Comparison of ENCODE assay signal across 18 cellular contexts in the genomic region with DNA sequence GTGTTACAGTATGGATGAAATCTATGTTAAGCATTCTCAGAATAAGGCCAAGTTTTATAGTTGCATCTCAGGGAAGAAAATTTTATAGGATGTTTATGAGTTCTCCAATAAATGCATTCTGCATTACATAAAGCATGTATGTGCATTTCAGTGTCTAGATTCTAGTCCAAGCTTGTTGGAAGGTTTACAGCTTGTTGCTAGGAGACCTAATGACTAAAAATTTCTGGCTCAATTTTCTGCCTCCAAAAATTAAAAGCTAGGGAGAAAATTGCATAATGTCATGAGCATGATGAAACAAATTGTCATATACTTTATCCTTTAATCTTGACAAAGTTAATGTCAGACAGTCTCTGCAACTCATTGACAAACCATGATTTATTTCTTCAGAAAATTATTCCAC.
A peak's percentile ranks its signal among the peaks of the same experiment; 100 is the strongest.
DNase-seq lines count a peak whose midpoint lies in the region; ATAC-seq, FAIRE-seq and TF ChIP-seq lines count a peak whose summit lies in the region.
"Had no signal": no experiment of that assay in that cellular context is flagged by ENCODE, and none has a peak within 500 bp of the region (broad histone marks: within the 10 kb centered on the region; RNA-seq: fewer than 3 reads in every experiment).

No MANE protein-coding gene starts in this region.

- CTCF ChIA-PET in HEK293 (lab: Yijun Ruan, JAX) = interaction anchor here (0.6 to 1.8 kb wide), 6 partner anchors 10 to 260 kb away, joined by 3 to 10 read pairs (median 4); no protein-coding TSS in a partner anchor

- TF ChIP-seq CTCF in HEK293 (tag by site-specific recombination; IDR thresholded peaks at IDR 0.05) = no peak

- no peaks in the 10 kb centered on the region for H3K36me3 ChIP-seq in HEK293 (ENCODE audit: control insufficient read depth in 2 of 2, insufficient read depth in 1 of 2, low read length in 2 of 2)
- H3K36me3 ChIP-seq: heart right ventricle, pancreas had no signal

- peak; percentile 47 for DNase-seq in AG08395 (ENCODE audit: low spot score)
- peak; percentile 38 for DNase-seq in amniotic stem cell (lab: John Stamatoyannopoulos, UW)
- peak; percentile 6 for DNase-seq in hepatic stellate cell (ENCODE audit: low spot score)
- no peak for DNase-seq in HuH-7.5 (ENCODE audit: low spot score)
- no peak for DNase-seq in NAMALWA (ENCODE audit: low spot score)
- no peak for DNase-seq in RCC 7860 (ENCODE audit: low spot score)
- DNase-seq: activated CD8-positive, alpha-beta T cell treated with anti-CD3 and anti-CD28 coated beads for 36 hours; activated naive CD4-positive, alpha-beta T cell treated with anti-CD3 and anti-CD28 coated beads for 36 hours; dorsolateral prefrontal cortex; GOT3; heart right ventricle; mesendoderm; NCI-H187; pancreas; stimulated activated CD4-positive, alpha-beta T cell treated with anti-CD3 and anti-CD28 coated beads, Interleukin-2, amount 100 ng/mL, for 24 hours; stimulated activated naive B cell treated with anti-CD40 and anti-IgM and Interleukin-4, amounts not matched to agents 10 μg/mL and 1 μg/mL and 100 μg/mL, for 72 hours had no signal

- H3K27ac ChIP-seq in HEK293 (ENCODE audit: extremely low read depth, low read depth, low read length) = no peak overlapping the region
- H3K27ac ChIP-seq: heart right ventricle, pancreas had no signal

- ATAC-seq in GM21423 (IDR thresholded peaks at IDR 0.05; ENCODE audit: unreplicated experiment) = no peak
- ATAC-seq: activated CD8-positive, alpha-beta T cell treated with anti-CD3 and anti-CD28 coated beads for 36 hours; heart right ventricle; stimulated activated naive B cell treated with anti-CD40 and anti-IgM and Interleukin-4, amounts not matched to agents 10 μg/mL and 1 μg/mL and 100 μg/mL, for 72 hours had no signal

- H3K4me3 ChIP-seq in HEK293 (ENCODE audit: low read depth, low read length) = no peak overlapping the region
- H3K4me3 ChIP-seq: dorsolateral prefrontal cortex, heart right ventricle, pancreas had no signal

- H3K4me1 ChIP-seq in HEK293 (ENCODE audit: control insufficient read depth, insufficient read depth, low read length) = no peaks in the 10 kb centered on the region
- H3K4me1 ChIP-seq: pancreas had no signal

- POLR2A ChIA-PET in HEK293 (lab: Yijun Ruan, JAX) = no interaction called here

- FAIRE-seq in RCC 7860 (lab: Jason Lieb, UNC) = no peak

- H3K9me3 ChIP-seq in HEK293 (ENCODE audit: control insufficient read depth, insufficient read depth, low read depth, low read length) = no peaks in the 10 kb centered on the region
- H3K9me3 ChIP-seq: heart right ventricle, pancreas had no signal

TF ChIP-seq in HEK293, 187 proteins besides CTCF, POLR2A, EP300 and RAD21:
- TF ChIP-seq KLF10 (tag by site-specific recombination; IDR thresholded peaks at IDR 0.05) (no peak), ZNF623 (tag by site-specific recombination; IDR thresholded peaks at IDR 0.05) (no peak), SALL2 (tag by site-specific recombination; IDR thresholded peaks at IDR 0.05; ENCODE audit: borderline replicate concordance) (no peak), ZNF169 (tag by site-specific recombination; IDR thresholded peaks at IDR 0.05) (no peak), ZEB2 (tag by site-specific recombination; IDR thresholded peaks at IDR 0.05) (peak; percentile 33; the same call in 1 of the 2 replicates), ZNF664 (tag by site-specific recombination; IDR thresholded peaks at IDR 0.05) (0 out of 2 replicates have a peak, but pooled peaks have one; percentile 6), FEZF1 (tag by site-specific recombination; IDR thresholded peaks at IDR 0.05) (0 out of 2 replicates have a peak, but pooled peaks have one; percentile 15)
- TF ChIP-seq, protein P1, sequence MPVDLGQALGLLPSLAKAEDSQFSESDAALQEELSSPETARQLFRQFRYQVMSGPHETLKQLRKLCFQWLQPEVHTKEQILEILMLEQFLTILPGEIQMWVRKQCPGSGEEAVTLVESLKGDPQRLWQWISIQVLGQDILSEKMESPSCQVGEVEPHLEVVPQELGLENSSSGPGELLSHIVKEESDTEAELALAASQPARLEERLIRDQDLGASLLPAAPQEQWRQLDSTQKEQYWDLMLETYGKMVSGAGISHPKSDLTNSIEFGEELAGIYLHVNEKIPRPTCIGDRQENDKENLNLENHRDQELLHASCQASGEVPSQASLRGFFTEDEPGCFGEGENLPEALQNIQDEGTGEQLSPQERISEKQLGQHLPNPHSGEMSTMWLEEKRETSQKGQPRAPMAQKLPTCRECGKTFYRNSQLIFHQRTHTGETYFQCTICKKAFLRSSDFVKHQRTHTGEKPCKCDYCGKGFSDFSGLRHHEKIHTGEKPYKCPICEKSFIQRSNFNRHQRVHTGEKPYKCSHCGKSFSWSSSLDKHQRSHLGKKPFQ (tag by site-specific recombination; IDR thresholded peaks at IDR 0.05) = no peak
- TF ChIP-seq, protein P2, sequence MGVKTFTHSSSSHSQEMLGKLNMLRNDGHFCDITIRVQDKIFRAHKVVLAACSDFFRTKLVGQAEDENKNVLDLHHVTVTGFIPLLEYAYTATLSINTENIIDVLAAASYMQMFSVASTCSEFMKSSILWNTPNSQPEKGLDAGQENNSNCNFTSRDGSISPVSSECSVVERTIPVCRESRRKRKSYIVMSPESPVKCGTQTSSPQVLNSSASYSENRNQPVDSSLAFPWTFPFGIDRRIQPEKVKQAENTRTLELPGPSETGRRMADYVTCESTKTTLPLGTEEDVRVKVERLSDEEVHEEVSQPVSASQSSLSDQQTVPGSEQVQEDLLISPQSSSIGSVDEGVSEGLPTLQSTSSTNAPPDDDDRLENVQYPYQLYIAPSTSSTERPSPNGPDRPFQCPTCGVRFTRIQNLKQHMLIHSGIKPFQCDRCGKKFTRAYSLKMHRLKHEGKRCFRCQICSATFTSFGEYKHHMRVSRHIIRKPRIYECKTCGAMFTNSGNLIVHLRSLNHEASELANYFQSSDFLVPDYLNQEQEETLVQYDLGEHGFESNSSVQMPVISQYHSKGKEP (tag by site-specific recombination; IDR thresholded peaks at IDR 0.05) = peak; percentile 98

Comparison
In these comparisons a context has a peak if more than half of its experiments do, and no peak if none do; other contexts are left out.
1. DNase-seq: peak in AG08395 (single experiment), amniotic stem cell (single experiment) and hepatic stellate cell (single experiment); none in HuH-7.5 (single experiment), NAMALWA (single experiment) and RCC 7860 (single experiment).